18 cellular contexts compared by ENCODE assay signal in genomic region chr2:31000970-31001369, GRCh38.
DNase-seq lines count a peak whose midpoint lies in the region; ATAC-seq, FAIRE-seq and TF ChIP-seq lines count a peak whose summit lies in the region.
"Had no signal": no experiment of that assay in that cellular context is flagged by ENCODE, and none has a peak within 500 bp of the region (broad histone marks: within the 10 kb centered on the region; RNA-seq: fewer than 3 reads in every experiment).

No MANE protein-coding gene starts in this region.

- intact Hi-C loops in psoas muscle (cut with DNase I) (no loop called here), kidney (cut with DNase I) (no loop called here)

- peak; percentile 3 for DNase-seq in NCI-H2029 treated with DMSO at 0.1 percent for 48 hours (lab: John Stamatoyannopoulos, UW)
- no peak for DNase-seq in NCI-H2029 (lab: John Stamatoyannopoulos, UW)
- DNase-seq in BE2C, result peak; percentile 74
- DNase-seq in NCI-H1092 (lab: John Stamatoyannopoulos, UW), result peak; percentile 65
- no peak for DNase-seq in psoas muscle
- DNase-seq in kidney, result no peak
- DNase-seq: Calu3; CD4-positive, CD25-positive, alpha-beta regulatory T cell; DMS153; DMS79 treated with DMSO at 0.1 percent for 48 hours; EL; H7 had no signal

- ATAC-seq in psoas muscle, result peak in 3 of 4 donors; percentile 42 to 62 (median 50)
- no peak for ATAC-seq in HG03159 (IDR thresholded peaks at IDR 0.05; ENCODE audit: unreplicated experiment)
- ATAC-seq: GM23338 had no signal

- H3K9me3 ChIP-seq in BE2C (no peaks in the 10 kb centered on the region), psoas muscle (no peaks in the 10 kb centered on the region), kidney (ENCODE audit: control insufficient read depth in 1 of 2, low read length in 2 of 2) (no peaks in the 10 kb centered on the region)
- H3K9me3 ChIP-seq: BLaER1 treated with 17β-estradiol and CSF1 and Interleukin-3, amounts not matched to agents 10 nM and 100 nM had no signal

- no peak for FAIRE-seq in kidney (lab: Jason Lieb, UNC)
- FAIRE-seq: G401.6, GM12891 had no signal

- H3K27ac ChIP-seq in psoas muscle (no peak overlapping the region), kidney (ENCODE audit: low read depth in 2 of 2, low read length in 2 of 2) (no peak overlapping the region)
- H3K27ac ChIP-seq: 22Rv1; BLaER1 treated with 17β-estradiol and CSF1 and Interleukin-3, amounts not matched to agents 10 nM and 100 nM had no signal

- WGBS in psoas muscle, 3 donors, result 40 to 52% (median 45%) methylated on average over 3 of the region's 3 CpGs

- no peak overlapping the region for H3K9ac ChIP-seq in kidney (ENCODE audit: low read length in 2 of 2)
- H3K9ac ChIP-seq: BLaER1 treated with 17β-estradiol and CSF1 and Interleukin-3, amounts not matched to agents 10 nM and 100 nM had no signal

- H3K27me3 ChIP-seq in BE2C (no peaks in the 10 kb centered on the region), psoas muscle (ENCODE audit: insufficient read depth in 3 of 3, low read length in 2 of 3) (no peaks in the 10 kb centered on the region)
- H3K27me3 ChIP-seq: BLaER1 treated with 17β-estradiol and CSF1 and Interleukin-3, amounts not matched to agents 10 nM and 100 nM had no signal

- H3K36me3 ChIP-seq in BE2C, result no peaks in the 10 kb centered on the region
- H3K36me3 ChIP-seq in psoas muscle (ENCODE audit: insufficient read depth in 1 of 2, low read depth in 1 of 2), result no peaks in the 10 kb centered on the region
- no peaks in the 10 kb centered on the region for H3K36me3 ChIP-seq in kidney (ENCODE audit: control insufficient read depth in 1 of 2, insufficient read depth in 2 of 2, low read length in 2 of 2)

- TF ChIP-seq CTCF in BE2C (IDR thresholded peaks at IDR 0.05; ENCODE audit: low read depth, low read length), result no peak
- TF ChIP-seq CTCF in psoas muscle (IDR thresholded peaks at IDR 0.05), result no peak
- no peak for TF ChIP-seq CTCF in kidney (IDR thresholded peaks at IDR 0.05; ENCODE audit: borderline replicate concordance, extremely low read depth, insufficient read depth)

- H3K4me1 ChIP-seq in BE2C, result peaks cover 35% of the 10 kb centered on the region
- H3K4me1 ChIP-seq in psoas muscle, result no peaks in the 10 kb centered on the region
- H3K4me1 ChIP-seq in kidney (ENCODE audit: control insufficient read depth in 1 of 2, insufficient read depth in 1 of 2, low read depth in 1 of 2, low read length in 2 of 2), result peaks cover 12 to 19% of the 10 kb centered on the region in 2 donors

- H3K4me3 ChIP-seq in BE2C (ENCODE audit: low read depth, low read length) (no peak overlapping the region), psoas muscle (no peak overlapping the region), kidney (ENCODE audit: low read length in 2 of 2) (no peak overlapping the region)
- H3K4me3 ChIP-seq: BLaER1 treated with 17β-estradiol and CSF1 and Interleukin-3, amounts not matched to agents 10 nM and 100 nM; GM23338 had no signal

Comparison
In these comparisons a context has a peak if more than half of its experiments do, and no peak if none do; other contexts are left out.
1. DNase-seq: peak in NCI-H2029 treated with DMSO at 0.1 percent for 48 hours (single experiment), BE2C (single experiment) and NCI-H1092 (single experiment); none in NCI-H2029 (single experiment), psoas muscle (0 of 2) and kidney (single experiment).